19 cellular contexts compared by ENCODE assay signal in genomic region chr17:77786090-77786489, GRCh38.
"Had no signal": no experiment of that assay in that cellular context is flagged by ENCODE, and none has a peak within 500 bp of the region (broad histone marks: within the 10 kb centered on the region; RNA-seq: fewer than 3 reads in every experiment).

No MANE protein-coding gene starts in this region.

- H3K36me3 Mint-ChIP-seq: stimulated activated memory B cell treated with anti-CD40 and anti-IgM and Interleukin-4, amounts not matched to agents 10 μg/mL and 1 μg/mL and 100 μg/mL, for 72 hours had no signal

- H3K27ac ChIP-seq: foreskin keratinocyte, spleen, testis, tibial nerve, upper lobe of right lung, vagina had no signal

- H3K27ac Mint-ChIP-seq: endodermal cell; nephron progenitor cell; stimulated activated memory B cell treated with anti-CD40 and anti-IgM and Interleukin-4, amounts not matched to agents 10 μg/mL and 1 μg/mL and 100 μg/mL, for 72 hours; stimulated activated naive CD8-positive, alpha-beta T cell treated with anti-CD3 and anti-CD28 coated beads, Interleukin-15, Interleukin-2, amounts not matched to agents 100 ng/mL and 50 ng/mL, for 24 hours had no signal

- H3K27me3 Mint-ChIP-seq: stimulated activated naive CD8-positive, alpha-beta T cell treated with anti-CD3 and anti-CD28 coated beads, Interleukin-15, Interleukin-2, amounts not matched to agents 100 ng/mL and 50 ng/mL, for 24 hours had no signal

- ATAC-seq: foreskin keratinocyte; left colon; sciatic nerve; stimulated activated memory B cell treated with anti-CD40 and anti-IgM and Interleukin-4, amounts not matched to agents 10 μg/mL and 1 μg/mL and 100 μg/mL, for 72 hours; upper lobe of right lung had no signal

- H3K4me3 ChIP-seq: spleen, testis, tibial nerve, upper lobe of right lung, vagina had no signal

- H3K36me3 ChIP-seq: spleen, tibial nerve, upper lobe of right lung, vagina had no signal

- H3K9me3 ChIP-seq: spleen, testis, tibial nerve, upper lobe of right lung, vagina had no signal

- H3K9me3 Mint-ChIP-seq: endodermal cell; naive B cell; nephron progenitor cell; stimulated activated memory B cell treated with anti-CD40 and anti-IgM and Interleukin-4, amounts not matched to agents 10 μg/mL and 1 μg/mL and 100 μg/mL, for 72 hours; stimulated activated naive CD8-positive, alpha-beta T cell treated with anti-CD3 and anti-CD28 coated beads, Interleukin-15, Interleukin-2, amounts not matched to agents 100 ng/mL and 50 ng/mL, for 24 hours had no signal

- H3K4me3 Mint-ChIP-seq: endodermal cell; naive B cell; nephron progenitor cell; stimulated activated memory B cell treated with anti-CD40 and anti-IgM and Interleukin-4, amounts not matched to agents 10 μg/mL and 1 μg/mL and 100 μg/mL, for 72 hours; stimulated activated naive CD8-positive, alpha-beta T cell treated with anti-CD3 and anti-CD28 coated beads, Interleukin-15, Interleukin-2, amounts not matched to agents 100 ng/mL and 50 ng/mL, for 24 hours had no signal

- DNase-seq: dermis blood vessel endothelial cell; endodermal cell; erythroblast; foreskin keratinocyte; left colon; mesendoderm; naive B cell; nephron progenitor cell; spleen; stimulated activated CD4-positive, alpha-beta T cell treated with anti-CD3 and anti-CD28 coated beads, Interleukin-15, amount 100 ng/mL, for 24 hours; stimulated activated CD4-positive, alpha-beta T cell treated with anti-CD3 and anti-CD28 coated beads, Interleukin-1b, Interleukin-23, amount 100 ng/mL, for 48 hours; stimulated activated CD4-positive, alpha-beta T cell treated with anti-CD3 and anti-CD28 coated beads, Interleukin-4, amount 100 ng/mL, for 24 hours; testis; upper lobe of right lung had no signal

- H3K27me3 ChIP-seq: foreskin keratinocyte, testis, tibial nerve, upper lobe of right lung, vagina had no signal

- H3K4me1 ChIP-seq: foreskin keratinocyte, testis, upper lobe of right lung, vagina had no signal
